ENCODE assay signal across 8 cellular contexts in genomic region chr2:42126873-42127272, GRCh38. TPM values are rescaled to one million over a fixed set of nuclear protein-coding genes. Genes with fewer than 3 reads are reported as not detected.
DNase-seq lines count a peak whose midpoint lies in the region; ATAC-seq and TF ChIP-seq lines count a peak whose summit lies in the region.
"Not testable (repeated sequence)": the region's sequence is repeated elsewhere in the genome, so short reads cannot be mapped to it uniquely, and the experiment has no call there.

No MANE protein-coding gene starts in this region.

- CTCF ChIA-PET in CD8-positive, alpha-beta T cell (lab: Charles Lee) = interaction anchor here (1.5 kb wide), 1 partner anchor 21 kb away, joined by 6 read pairs; no protein-coding TSS in a partner anchor
- CTCF ChIA-PET in OCI-LY7 (lab: Charles Lee; ENCODE audit: unreplicated experiment) = not testable (repeated sequence)
- CTCF ChIA-PET in activated CD4-positive, alpha-beta T cell treated with anti-CD3 and anti-CD28 coated beads, Interleukin-2, amount 10 ng/mL, durations not matched to agents 7 days and 5 days (lab: Charles Lee) = interaction anchor here (0.6 to 5.2 kb wide), 6 partner anchors 9 to 104 kb away, joined by 3 to 34 read pairs (median 4); no protein-coding TSS in a partner anchor

- peak overlapping the region; percentile 20 for H3K27ac ChIP-seq in CD8-positive, alpha-beta T cell (ENCODE audit: low read depth, low read length)
- peak overlapping the region; percentile 58 for H3K27ac ChIP-seq in OCI-LY7 (ENCODE audit: low read depth, low read length, poor library complexity, severe bottlenecking)
- H3K27ac ChIP-seq in esophagus squamous epithelium = peak overlapping the region; percentile 69 to 80 (median 69)

- not testable (repeated sequence) for H3K79me2 ChIP-seq in OCI-LY7 (ENCODE audit: insufficient read depth, low read depth, low read length)

- BruUV-seq in OCI-LY7 (replicated peaks; lab: Mats Ljungman, UMichigan) = not testable (repeated sequence)

- not testable (repeated sequence) for ATAC-seq in CD8-positive, alpha-beta T cell; natural killer cell
- ATAC-seq in HG02571 (IDR thresholded peaks at IDR 0.05; ENCODE audit: unreplicated experiment) = peak; percentile 2

- H3K27ac Mint-ChIP-seq in CD8-positive, alpha-beta T cell = peak overlapping the region; percentile 95
- H3K27ac Mint-ChIP-seq in activated CD4-positive, alpha-beta T cell treated with anti-CD3 and anti-CD28 coated beads, Interleukin-2, amount 10 ng/mL, durations not matched to agents 7 days and 5 days = peak overlapping the region; percentile 86
- H3K27ac Mint-ChIP-seq in activated naive CD8-positive, alpha-beta T cell treated with anti-CD3 and anti-CD28 coated beads for 36 hours = peak overlapping the region; percentile 82
- H3K27ac Mint-ChIP-seq in natural killer cell = peak overlapping the region; percentile 50 to 87
- H3K27ac Mint-ChIP-seq in type B pancreatic cell = peak overlapping the region; percentile 44

- TF ChIP-seq CTCF in CD8-positive, alpha-beta T cell (IDR thresholded peaks at IDR 0.05); OCI-LY7 (conservative IDR thresholded peaks at IDR 0.05; ENCODE audit: low read length); esophagus squamous epithelium (IDR thresholded peaks at IDR 0.05); natural killer cell (IDR thresholded peaks at IDR 0.05); type B pancreatic cell (conservative IDR thresholded peaks at IDR 0.05): not testable (repeated sequence)

- H3K9me3 Mint-ChIP-seq in CD8-positive, alpha-beta T cell; activated CD4-positive, alpha-beta T cell treated with anti-CD3 and anti-CD28 coated beads, Interleukin-2, amount 10 ng/mL, durations not matched to agents 7 days and 5 days; activated naive CD8-positive, alpha-beta T cell treated with anti-CD3 and anti-CD28 coated beads for 36 hours; natural killer cell; type B pancreatic cell: not testable (repeated sequence)

- H3K4me2 ChIP-seq in OCI-LY7 (ENCODE audit: low read length) = peak overlapping the region; percentile 74

- not testable (repeated sequence) for H3K27me3 Mint-ChIP-seq in CD8-positive, alpha-beta T cell (ENCODE audit: low read depth); activated CD4-positive, alpha-beta T cell treated with anti-CD3 and anti-CD28 coated beads, Interleukin-2, amount 10 ng/mL, durations not matched to agents 7 days and 5 days; activated naive CD8-positive, alpha-beta T cell treated with anti-CD3 and anti-CD28 coated beads for 36 hours; natural killer cell (ENCODE audit: low read depth in 2 of 2); type B pancreatic cell

- DNase-seq in CD8-positive, alpha-beta T cell; OCI-LY7 (ENCODE audit: low spot score); activated CD4-positive, alpha-beta T cell treated with anti-CD3 and anti-CD28 coated beads, Interleukin-2, amount 10 ng/mL, durations not matched to agents 7 days and 5 days; activated naive CD8-positive, alpha-beta T cell treated with anti-CD3 and anti-CD28 coated beads for 36 hours; esophagus squamous epithelium (lab: John Stamatoyannopoulos, UW); natural killer cell; type B pancreatic cell (ENCODE audit: extremely low spot score, unreplicated experiment): not testable (repeated sequence)

- peak overlapping the region; percentile 76 for H3K4me3 Mint-ChIP-seq in CD8-positive, alpha-beta T cell
- peak overlapping the region; percentile 48 for H3K4me3 Mint-ChIP-seq in activated CD4-positive, alpha-beta T cell treated with anti-CD3 and anti-CD28 coated beads, Interleukin-2, amount 10 ng/mL, durations not matched to agents 7 days and 5 days
- not testable (repeated sequence) for H3K4me3 Mint-ChIP-seq in activated naive CD8-positive, alpha-beta T cell treated with anti-CD3 and anti-CD28 coated beads for 36 hours; type B pancreatic cell
- peak overlapping the region; percentile 52 for H3K4me3 Mint-ChIP-seq in natural killer cell

- H4K20me1 ChIP-seq in OCI-LY7 (ENCODE audit: insufficient read depth, low read length) = not testable (repeated sequence)

- intact Hi-C loops in CD8-positive, alpha-beta T cell (cut with DNase I, micrococcal nuclease); OCI-LY7 (cut with micrococcal nuclease; ENCODE audit: unreplicated experiment); esophagus squamous epithelium (cut with DNase I); natural killer cell (cut with micrococcal nuclease): not testable (repeated sequence)

- POLR2A ChIA-PET in CD8-positive, alpha-beta T cell (lab: Charles Lee) = interaction anchor here (1.4 to 7.8 kb wide), 3 partner anchors 9 to 23 kb away, joined by 5 to 92 read pairs (median 14); no protein-coding TSS in a partner anchor
- POLR2A ChIA-PET in OCI-LY7 (lab: Charles Lee) = interaction anchor here (0.6 to 5.1 kb wide), 8 partner anchors 9 to 136 kb away, joined by 3 to 26 read pairs (median 4); no protein-coding TSS in a partner anchor
- POLR2A ChIA-PET in activated CD4-positive, alpha-beta T cell treated with anti-CD3 and anti-CD28 coated beads, Interleukin-2, amount 10 ng/mL, durations not matched to agents 7 days and 5 days (lab: Charles Lee) = interaction anchor here (0.7 kb wide), 1 partner anchor 68 kb away, joined by 3 read pairs; no protein-coding TSS in a partner anchor

- peaks cover 86% of the 10 kb centered on the region for H3K4me1 ChIP-seq in CD8-positive, alpha-beta T cell (ENCODE audit: insufficient read depth, low read length)
- H3K4me1 ChIP-seq in OCI-LY7 (ENCODE audit: insufficient read depth, low read length, poor library complexity, severe bottlenecking) = peaks cover 79% of the 10 kb centered on the region
- peaks cover 25 to 72% (median 55%) of the 10 kb centered on the region in 3 donors for H3K4me1 ChIP-seq in esophagus squamous epithelium

- H3K9me3 ChIP-seq in CD8-positive, alpha-beta T cell (ENCODE audit: low read length); OCI-LY7 (ENCODE audit: low read length); esophagus squamous epithelium: not testable (repeated sequence)

- WGBS in esophagus squamous epithelium, 2 donors = 38 to 44% methylated on average over 10 of the region's 10 CpGs

- not testable (repeated sequence) for H3K27me3 ChIP-seq in CD8-positive, alpha-beta T cell (ENCODE audit: insufficient read depth, low read length); esophagus squamous epithelium

- H2AFZ ChIP-seq in OCI-LY7 (ENCODE audit: low read length) = peak overlapping the region; percentile 83

- H3K4me1 Mint-ChIP-seq in CD8-positive, alpha-beta T cell (ENCODE audit: low read depth) = peaks cover 81% of the 10 kb centered on the region
- H3K4me1 Mint-ChIP-seq in activated CD4-positive, alpha-beta T cell treated with anti-CD3 and anti-CD28 coated beads, Interleukin-2, amount 10 ng/mL, durations not matched to agents 7 days and 5 days = peaks cover 82% of the 10 kb centered on the region
- peaks cover 73% of the 10 kb centered on the region for H3K4me1 Mint-ChIP-seq in activated naive CD8-positive, alpha-beta T cell treated with anti-CD3 and anti-CD28 coated beads for 36 hours
- H3K4me1 Mint-ChIP-seq in natural killer cell = peaks cover 49 to 50% of the 10 kb centered on the region in 2 donors
- H3K4me1 Mint-ChIP-seq in type B pancreatic cell (ENCODE audit: unreplicated experiment) = peaks cover 61% of the 10 kb centered on the region

- not testable (repeated sequence) for H3K36me3 Mint-ChIP-seq in CD8-positive, alpha-beta T cell; activated CD4-positive, alpha-beta T cell treated with anti-CD3 and anti-CD28 coated beads, Interleukin-2, amount 10 ng/mL, durations not matched to agents 7 days and 5 days (ENCODE audit: low read depth); activated naive CD8-positive, alpha-beta T cell treated with anti-CD3 and anti-CD28 coated beads for 36 hours; natural killer cell; type B pancreatic cell

- not testable (repeated sequence) for H3K36me3 ChIP-seq in CD8-positive, alpha-beta T cell (ENCODE audit: insufficient read depth, low read length); OCI-LY7 (ENCODE audit: insufficient read depth, low read length); esophagus squamous epithelium

- not testable (repeated sequence) for TF ChIP-seq POLR2A in esophagus squamous epithelium (IDR thresholded peaks at IDR 0.05)

- not testable (repeated sequence) for H3K9me2 ChIP-seq in OCI-LY7 (ENCODE audit: insufficient read depth, low read length)

- not testable (repeated sequence) for H3K4me3 ChIP-seq in CD8-positive, alpha-beta T cell (ENCODE audit: low read depth, low read length)
- H3K4me3 ChIP-seq in OCI-LY7 (ENCODE audit: low read depth, low read length, poor library complexity, severe bottlenecking) (peak overlapping the region; percentile 25), esophagus squamous epithelium (peak overlapping the region in 3 of 4 donors; percentile 15 to 49 (median 23))

RNA-seq across cellular contexts. Expression of gene EML4, which starts 42.3 kb away (rescaled TPM):
- total RNA-seq in CD8-positive, alpha-beta T cell = 100 to 1,000 TPM; 224 to 240 TPM
- total RNA-seq in OCI-LY7 (2014; rRNA removed; shearing (Covaris generic)) = 36.6 and 37.1 TPM in 2 replicates
- 43.2 and 47.7 TPM in 2 replicates for total RNA-seq in OCI-LY7 (2022)
- 10 to 100 TPM; 93.8 to 99.6 TPM for total RNA-seq in activated CD4-positive, alpha-beta T cell treated with anti-CD3 and anti-CD28 coated beads, Interleukin-2, amount 10 ng/mL, durations not matched to agents 7 days and 5 days
- total RNA-seq in activated naive CD8-positive, alpha-beta T cell treated with anti-CD3 and anti-CD28 coated beads for 36 hours = 10 to 100 TPM; 60.0 to 64.6 TPM
- total RNA-seq in esophagus squamous epithelium = 10 to 100 TPM; 11.6 to 29.8 (median 22.4) TPM
- total RNA-seq in natural killer cell = 100 to 1,000 TPM in 1 of 3 donors, 10 to 100 TPM in 2; 88.4 to 136 (median 91.5) TPM
- total RNA-seq in type B pancreatic cell (ENCODE audit: low replicate concordance) = 93.6 and 117 TPM in 2 replicates

Comparison
In these comparisons a context has a peak if more than half of its experiments do, and no peak if none do; other contexts are left out.
1. H3K27ac Mint-ChIP-seq: peak in every context shown above with its lines; median percentile 95 in CD8-positive, alpha-beta T cell; 86 in activated CD4-positive, alpha-beta T cell treated with anti-CD3 and anti-CD28 coated beads, Interleukin-2, amount 10 ng/mL, durations not matched to agents 7 days and 5 days; 82 in activated naive CD8-positive, alpha-beta T cell treated with anti-CD3 and anti-CD28 coated beads for 36 hours; 68 in natural killer cell; 44 in type B pancreatic cell.